Comparison of ENCODE assay signal across 21 cellular contexts in genomic region chr17:31224366-31224765, GRCh38.
"Had no signal": no experiment of that assay in that cellular context is flagged by ENCODE, and none has a peak within 500 bp of the region (broad histone marks: within the 10 kb centered on the region; RNA-seq: fewer than 3 reads in every experiment).

No MANE protein-coding gene starts in this region.

- H3K9me3 ChIP-seq: body of pancreas, right atrium auricular region, upper lobe of right lung had no signal

- H3K4me1 ChIP-seq: body of pancreas, foreskin keratinocyte, right atrium auricular region, upper lobe of right lung had no signal

- H3K4me3 ChIP-seq: body of pancreas, right atrium auricular region, skin epidermis, upper lobe of right lung had no signal

- H3K27me3 ChIP-seq: body of pancreas, foreskin keratinocyte, right atrium auricular region, upper lobe of right lung had no signal

- H3K27ac ChIP-seq: body of pancreas, foreskin keratinocyte, right atrium auricular region, skin epidermis, upper lobe of right lung, WERI-Rb-1 had no signal

- ATAC-seq: body of pancreas; effector memory CD8-positive, alpha-beta T cell; foreskin keratinocyte; left lobe of liver; stimulated activated effector memory CD8-positive, alpha-beta T cell treated with anti-CD3 and anti-CD28 coated beads, Interleukin-12 subunit alpha, Interleukin-12 subunit beta, amount 100 ng/mL, for 72 hours; upper lobe of right lung had no signal

- DNase-seq: activated CD4-positive, alpha-beta T cell treated with anti-CD3 and anti-CD28 coated beads for 1 hour; amygdala; body of pancreas; dermis blood vessel endothelial cell; effector memory CD8-positive, alpha-beta T cell; hippocampal formation; islet precursor cell; mammary epithelial cell; midbrain; nephron progenitor cell; nucleus accumbens; posterior cingulate gyrus; stimulated activated CD4-positive, alpha-beta T cell treated with anti-CD3 and anti-CD28 coated beads, Interleukin-4, amount 100 ng/mL, for 24 hours; T-helper 2 cell; upper lobe of right lung; WERI-Rb-1 had no signal
